Comparison of ENCODE assay signal across 15 cellular contexts in the genomic region with DNA sequence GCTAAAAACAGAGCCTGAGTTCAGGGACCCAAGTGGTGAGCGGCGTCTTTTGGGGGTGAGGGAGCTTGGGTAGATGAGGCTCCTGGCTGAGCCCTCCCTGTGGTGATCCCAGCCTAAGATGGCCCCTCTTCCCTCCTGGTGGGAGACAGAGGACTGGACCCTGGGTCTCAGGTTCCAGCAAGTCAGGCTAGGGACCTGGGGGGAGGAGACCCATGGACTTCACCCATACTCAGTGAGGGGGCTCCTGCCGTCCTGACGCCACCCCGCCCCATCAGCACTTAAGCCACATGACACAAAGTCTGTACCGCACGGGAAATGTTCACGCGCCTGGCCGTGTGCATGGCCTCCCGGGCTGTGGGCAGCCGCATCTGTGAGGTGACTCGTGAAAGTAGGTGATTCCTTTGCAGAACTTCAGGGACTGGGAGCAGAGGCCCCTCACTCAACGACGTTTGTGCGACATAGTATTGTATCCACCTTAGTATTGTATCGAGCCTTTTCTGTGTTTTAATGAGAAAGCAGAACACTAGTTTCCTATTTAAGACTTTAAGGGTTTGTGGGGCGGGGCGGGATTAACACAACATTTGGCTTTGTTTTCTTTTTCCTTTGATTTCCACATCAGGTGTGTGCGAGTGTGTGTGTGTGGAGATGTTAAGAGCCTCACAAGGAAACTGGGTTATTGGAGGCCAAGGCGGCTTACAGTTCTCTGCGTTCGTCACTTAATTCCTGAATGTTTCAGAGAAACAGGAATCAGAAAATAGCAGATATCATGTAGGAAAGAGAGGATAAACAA. TPM values are rescaled to one million over a fixed set of nuclear protein-coding genes. Genes with fewer than 3 reads are reported as not detected.
DNase-seq lines count a peak whose midpoint lies in the region; ATAC-seq and TF ChIP-seq lines count a peak whose summit lies in the region.
"Had no signal": no experiment of that assay in that cellular context is flagged by ENCODE, and none has a peak within 500 bp of the region (broad histone marks: within the 10 kb centered on the region; RNA-seq: fewer than 3 reads in every experiment).

No MANE protein-coding gene starts in this region.

- H3K9me3 Mint-ChIP-seq in dendritic cell treated with granulocyte-macrophage colony-stimulating factor and Interleukin-4, amounts not matched to agents 40 ng/mL and 50 ng/mL, for 4 days: no peaks in the 10 kb centered on the region
- no peaks in the 10 kb centered on the region for H3K9me3 Mint-ChIP-seq in neural progenitor cell
- H3K9me3 Mint-ChIP-seq: activated naive CD8-positive, alpha-beta T cell treated with anti-CD3 and anti-CD28 coated beads, Interleukin-2, amount 50 U/mL, for 24 hours had no signal

- no peaks in the 10 kb centered on the region for H3K4me1 Mint-ChIP-seq in dendritic cell treated with granulocyte-macrophage colony-stimulating factor and Interleukin-4, amounts not matched to agents 40 ng/mL and 50 ng/mL, for 4 days (ENCODE audit: low read depth)
- peaks cover 10% of the 10 kb centered on the region for H3K4me1 Mint-ChIP-seq in neural progenitor cell
- H3K4me1 Mint-ChIP-seq: activated naive CD8-positive, alpha-beta T cell treated with anti-CD3 and anti-CD28 coated beads, Interleukin-2, amount 50 U/mL, for 24 hours had no signal

- in situ Hi-C loops in GM13977 (cut with MboI; ENCODE audit: low pct_unique_long_range_greater_than_20kb, low sequenced_read_pairs, unreplicated experiment): no loop called here

- H3K4me3 Mint-ChIP-seq in dendritic cell treated with granulocyte-macrophage colony-stimulating factor and Interleukin-4, amounts not matched to agents 40 ng/mL and 50 ng/mL, for 4 days: no peak overlapping the region
- no peak overlapping the region for H3K4me3 Mint-ChIP-seq in neural progenitor cell
- H3K4me3 Mint-ChIP-seq: activated naive CD8-positive, alpha-beta T cell treated with anti-CD3 and anti-CD28 coated beads, Interleukin-2, amount 50 U/mL, for 24 hours had no signal

- WGBS in aorta, 2 donors: 95% methylated on average over 23 of the region's 23 CpGs

- H3K36me3 Mint-ChIP-seq in dendritic cell treated with granulocyte-macrophage colony-stimulating factor and Interleukin-4, amounts not matched to agents 40 ng/mL and 50 ng/mL, for 4 days (ENCODE audit: low read depth): peaks cover 64% of the 10 kb centered on the region
- peaks cover 8% of the 10 kb centered on the region for H3K36me3 Mint-ChIP-seq in neural progenitor cell

- peaks cover 53% of the 10 kb centered on the region for H4K20me1 ChIP-seq in neural progenitor cell (ENCODE audit: low read depth)

- H3K36me3 ChIP-seq in cardiac muscle cell (peaks cover 4% of the 10 kb centered on the region), neural progenitor cell (no peaks in the 10 kb centered on the region), aorta (ENCODE audit: control insufficient read depth in 1 of 2, insufficient read depth in 2 of 2, low read length in 1 of 2) (peaks cover 0 to 2% of the 10 kb centered on the region in 2 donors)
- H3K36me3 ChIP-seq: ovary had no signal

- no peaks in the 10 kb centered on the region for H3K9me3 ChIP-seq in cardiac muscle cell (ENCODE audit: low read depth)
- no peaks in the 10 kb centered on the region for H3K9me3 ChIP-seq in neural progenitor cell (ENCODE audit: low read depth)
- no peaks in the 10 kb centered on the region for H3K9me3 ChIP-seq in aorta (ENCODE audit: control insufficient read depth, low read length)
- H3K9me3 ChIP-seq: ovary had no signal

- H3K4me2 ChIP-seq in neural progenitor cell: no peak overlapping the region

- peaks cover 5% of the 10 kb centered on the region for H3K79me2 ChIP-seq in neural progenitor cell (ENCODE audit: low read depth)

- H3K27ac ChIP-seq in cardiac muscle cell (peak overlapping the region; percentile 60), neural progenitor cell (no peak overlapping the region), aorta (ENCODE audit: low read depth in 1 of 2, low read length in 2 of 2) (no peak overlapping the region)
- H3K27ac ChIP-seq: ovary had no signal

- H3K27me3 ChIP-seq in cardiac muscle cell (no peaks in the 10 kb centered on the region), neural progenitor cell (no peaks in the 10 kb centered on the region), aorta (ENCODE audit: control insufficient read depth in 1 of 2, insufficient read depth in 2 of 2, low read length in 1 of 2) (no peaks in the 10 kb centered on the region)
- H3K27me3 ChIP-seq: ovary had no signal

- no peak overlapping the region for H3K4me3 ChIP-seq in cardiac muscle cell
- no peak overlapping the region for H3K4me3 ChIP-seq in neural progenitor cell
- H3K4me3 ChIP-seq in aorta (ENCODE audit: low read length in 2 of 2): no peak overlapping the region
- H3K4me3 ChIP-seq: ovary had no signal

- H3K9ac ChIP-seq in neural progenitor cell: no peak overlapping the region

- no peak for TF ChIP-seq CTCF in cardiac muscle cell (IDR thresholded peaks at IDR 0.05; ENCODE audit: low read depth, low read length)
- no peak for TF ChIP-seq CTCF in neural progenitor cell (IDR thresholded peaks at IDR 0.05)
- TF ChIP-seq CTCF in GM13977 (IDR thresholded peaks at IDR 0.05; ENCODE audit: extremely low read depth, insufficient read depth, missing control alignments): no peak

- no peak overlapping the region for H2AFZ ChIP-seq in neural progenitor cell (replicated peaks)

- no peaks in the 10 kb centered on the region for H3F3A ChIP-seq in neural progenitor cell (ENCODE audit: low read depth)

- DNase-seq in cardiac muscle cell (ENCODE audit: low read depth in 1 of 2, low spot score in 1 of 2) (no peak), left cardiac atrium (no peak), neural progenitor cell (ENCODE audit: low spot score) (peak; percentile 1), aorta (peak; percentile 29 to 68), NCI-H748 treated with DMSO at 0.1 percent for 48 hours (lab: John Stamatoyannopoulos, UW) (no peak), globus pallidus (ENCODE audit: low spot score) (no peak), GM13977 (ENCODE audit: low spot score) (no peak)
- DNase-seq: activated naive CD8-positive, alpha-beta T cell treated with anti-CD3 and anti-CD28 coated beads, Interleukin-2, amount 50 U/mL, for 24 hours; activated T-cell treated with anti-CD3 and anti-CD28 coated beads, Interleukin-2, amount 50 U/mL, for 1 hour; cerebellar nuclear complex; GF-D8; NCI-H2171; stimulated activated naive CD4-positive, alpha-beta T cell had no signal

- intact Hi-C loops in left cardiac atrium (cut with DNase I): no loop called here
- intact Hi-C loops in dendritic cell treated with granulocyte-macrophage colony-stimulating factor and Interleukin-4, amounts not matched to agents 40 ng/mL and 50 ng/mL, for 4 days (cut with micrococcal nuclease): no loop called here
- intact Hi-C loops in aorta (cut with DNase I): no loop called here

- H3K4me1 ChIP-seq in cardiac muscle cell (ENCODE audit: low read depth) (peaks cover 19% of the 10 kb centered on the region), neural progenitor cell (peaks cover 7% of the 10 kb centered on the region), aorta (ENCODE audit: control insufficient read depth in 1 of 2, insufficient read depth in 2 of 2, low read length in 2 of 2) (no peaks in the 10 kb centered on the region)

- ATAC-seq in left cardiac atrium (no peak), aorta (ENCODE audit: low FRiP score) (no peak)
- ATAC-seq: activated naive CD8-positive, alpha-beta T cell treated with anti-CD3 and anti-CD28 coated beads, Interleukin-2, amount 50 U/mL, for 24 hours had no signal

- H3K27ac Mint-ChIP-seq in dendritic cell treated with granulocyte-macrophage colony-stimulating factor and Interleukin-4, amounts not matched to agents 40 ng/mL and 50 ng/mL, for 4 days: peak overlapping the region; percentile 42
- no peak overlapping the region for H3K27ac Mint-ChIP-seq in neural progenitor cell
- H3K27ac Mint-ChIP-seq: activated naive CD8-positive, alpha-beta T cell treated with anti-CD3 and anti-CD28 coated beads, Interleukin-2, amount 50 U/mL, for 24 hours had no signal

- no peaks in the 10 kb centered on the region for H3K27me3 Mint-ChIP-seq in dendritic cell treated with granulocyte-macrophage colony-stimulating factor and Interleukin-4, amounts not matched to agents 40 ng/mL and 50 ng/mL, for 4 days
- H3K27me3 Mint-ChIP-seq in neural progenitor cell (ENCODE audit: insufficient read depth, low read depth): peaks cover 4% of the 10 kb centered on the region
- H3K27me3 Mint-ChIP-seq: activated naive CD8-positive, alpha-beta T cell treated with anti-CD3 and anti-CD28 coated beads, Interleukin-2, amount 50 U/mL, for 24 hours had no signal

RNA-seq across cellular contexts. Expression of a gene that starts 18.4 kb away (rescaled TPM):
- 13.4 and 13.8 TPM in 2 replicates for total RNA-seq in cardiac muscle cell
- 11.3 and 11.8 TPM in 2 replicates for polyA plus RNA-seq in cardiac muscle cell
- total RNA-seq in left cardiac atrium: under 1 TPM; 0.31 to 0.82 TPM
- 1.5 TPM in 1 of 2 replicates, not detected in the other for total RNA-seq in neural progenitor cell (ENCODE audit: low replicate concordance)
- 1 to 10 TPM in 1 of 2 donors, under 1 TPM in 1; 0.55 to 1.4 TPM for total RNA-seq in aorta
- polyA plus RNA-seq in aorta: 1 to 10 TPM in 1 of 2 donors, under 1 TPM in 1; 0.50 to 2.9 TPM

RNA-seq across cellular contexts. Expression of a gene that starts 31.7 kb away (rescaled TPM):
- total RNA-seq in cardiac muscle cell (23.5 and 34.5 TPM in 2 replicates), left cardiac atrium (1 to 10 TPM; 1.6 to 2.8 TPM), neural progenitor cell (ENCODE audit: low replicate concordance) (14.3 and 30.2 TPM in 2 replicates), aorta (1 to 10 TPM; 4.7 to 5.4 TPM)
- polyA plus RNA-seq in cardiac muscle cell (9.4 and 15.8 TPM in 2 replicates), aorta (1 to 10 TPM in 1 of 2 donors, under 1 TPM in 1; 0.38 to 1.1 TPM)

Comparison
In these comparisons a context has a peak if more than half of its experiments do, and no peak if none do; other contexts are left out.
1. DNase-seq: peak in neural progenitor cell (single experiment) and aorta (2 of 2); none in cardiac muscle cell (0 of 2), left cardiac atrium (single experiment), NCI-H748 treated with DMSO at 0.1 percent for 48 hours (single experiment), globus pallidus (single experiment) and GM13977 (single experiment).